In the genomic region with DNA sequence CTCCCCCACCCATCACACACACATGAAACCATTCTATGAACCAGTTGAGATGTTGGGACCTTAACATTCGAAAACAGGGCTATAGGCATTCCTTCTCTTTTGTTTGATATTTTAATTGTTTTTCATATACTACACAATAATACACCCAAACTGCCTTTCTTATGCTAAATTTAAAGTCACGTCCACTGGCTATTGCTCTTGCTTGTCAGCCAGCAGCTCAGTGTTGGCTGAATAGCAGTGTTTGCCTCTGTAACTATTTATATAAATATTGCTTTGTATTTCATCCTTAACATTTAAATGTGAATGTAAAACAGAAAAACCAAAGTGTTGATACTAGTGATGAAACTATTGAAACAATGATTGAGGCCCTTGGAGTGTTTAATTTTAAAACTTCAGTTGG, we compare ENCODE assay signal across 36 cellular contexts.
"Had no signal": no experiment of that assay in that cellular context is flagged by ENCODE, and none has a peak within 500 bp of the region (broad histone marks: within the 10 kb centered on the region; RNA-seq: fewer than 3 reads in every experiment).

No MANE protein-coding gene starts in this region.

- DNase-seq: activated effector memory CD4-positive, alpha-beta T cell treated with anti-CD3 and anti-CD28 coated beads, Interleukin-2, amount 50 U/mL, for 16 hours; activated effector memory CD4-positive, alpha-beta T cell treated with Interleukin-2 at 50 U/mL for 16 hours; activated gamma-delta T cell; activated gamma-delta T cell treated with Interleukin-2 at 50 U/mL for 16 hours; activated naive CD4-positive, alpha-beta T cell; activated naive CD4-positive, alpha-beta T cell treated with anti-CD3 and anti-CD28 coated beads for 36 hours; activated naive CD4-positive, alpha-beta T cell treated with anti-CD3 and anti-CD28 coated beads, Interleukin-2, amount 10 ng/mL, durations not matched to agents 7 days and 5 days; activated naive CD4-positive, alpha-beta T cell treated with anti-CD3 and anti-CD28 coated beads, Interleukin-2, amount 50 U/mL, for 16 hours; activated naive CD4-positive, alpha-beta T cell treated with Interleukin-2 at 50 U/mL for 16 hours; activated naive CD8-positive, alpha-beta T cell treated with anti-CD3 and anti-CD28 coated beads for 36 hours; activated naive CD8-positive, alpha-beta T cell treated with anti-CD3 and anti-CD28 coated beads, Interleukin-2, amount 10 ng/mL, durations not matched to agents 7 days and 5 days; activated naive CD8-positive, alpha-beta T cell treated with anti-CD3 and anti-CD28 coated beads, Interleukin-2, amount 50 U/mL, for 24 hours; activated T-cell treated with anti-CD3 and anti-CD28 coated beads, Interleukin-2, amount 50 U/mL, for 24 hours; activated T-cell treated with anti-CD3 and anti-CD28 coated beads, Interleukin-2, amount 50 U/mL, for 4 hours; activated T-cell treated with anti-CD3 and anti-CD28 coated beads, Interleukin-2, amount 50 U/mL, for 48 hours; activated T-cell treated with anti-CD3 and anti-CD28 coated beads, Interleukin-2, amount 50 U/mL, for 72 hours; adrenal gland; amniotic stem cell; amygdala; anterior cingulate cortex; aorta; body of pancreas; brain microvascular endothelial cell; central memory CD4-positive, alpha-beta T cell; cerebellar nuclear complex had no signal

- H3K4me3 Mint-ChIP-seq: activated naive CD4-positive, alpha-beta T cell treated with anti-CD3 and anti-CD28 coated beads for 36 hours; activated naive CD4-positive, alpha-beta T cell treated with anti-CD3 and anti-CD28 coated beads, Interleukin-2, amount 10 ng/mL, durations not matched to agents 7 days and 5 days; activated naive CD4-positive, alpha-beta T cell treated with anti-CD3 and anti-CD28 coated beads, Interleukin-2, amount 50 U/mL, for 24 hours; activated naive CD8-positive, alpha-beta T cell; activated naive CD8-positive, alpha-beta T cell treated with anti-CD3 and anti-CD28 coated beads for 36 hours; activated naive CD8-positive, alpha-beta T cell treated with anti-CD3 and anti-CD28 coated beads, Interleukin-2, amount 10 ng/mL, durations not matched to agents 7 days and 5 days; activated naive CD8-positive, alpha-beta T cell treated with anti-CD3 and anti-CD28 coated beads, Interleukin-2, amount 50 U/mL, for 24 hours; activated T-cell treated with anti-CD3 and anti-CD28 coated beads, Interleukin-2, amount 50 U/mL, for 24 hours; activated T-cell treated with anti-CD3 and anti-CD28 coated beads, Interleukin-2, amount 50 U/mL, for 4 hours; activated T-cell treated with anti-CD3 and anti-CD28 coated beads, Interleukin-2, amount 50 U/mL, for 72 hours; activated T-helper 1 cell treated with anti-CD3 and anti-CD28 coated beads, Interleukin-12 subunit alpha, Interleukin-12 subunit beta, Interleukin-2, Interleukin-4 antibody, amounts not matched to agents 30 ng/mL and 10 ng/mL and 1 ng/mL, durations not matched to agents 14 hours and 24 hours and 36 hours; activated T-helper 17 cell treated with anti-CD3 and anti-CD28 coated beads, Interleukin-2, amount 50 U/mL, for 72 hours; brain; central memory CD8-positive, alpha-beta T cell had no signal

- H3K4me1 ChIP-seq: adrenal gland, ascending aorta, body of pancreas, breast epithelium had no signal

- H3K36me3 ChIP-seq: adrenal gland, ascending aorta, brain microvascular endothelial cell, breast epithelium, cardiac muscle cell had no signal

- H3K27me3 Mint-ChIP-seq: activated naive CD4-positive, alpha-beta T cell treated with anti-CD3 and anti-CD28 coated beads, Interleukin-2, amount 10 ng/mL, durations not matched to agents 7 days and 5 days; activated naive CD8-positive, alpha-beta T cell treated with anti-CD3 and anti-CD28 coated beads for 36 hours; activated naive CD8-positive, alpha-beta T cell treated with anti-CD3 and anti-CD28 coated beads, Interleukin-2, amount 50 U/mL, for 24 hours; activated T-cell treated with anti-CD3 and anti-CD28 coated beads, Interleukin-2, amount 50 U/mL, for 24 hours; brain; central memory CD8-positive, alpha-beta T cell had no signal

- H3K27ac Mint-ChIP-seq: activated naive CD4-positive, alpha-beta T cell treated with anti-CD3 and anti-CD28 coated beads for 36 hours; activated naive CD4-positive, alpha-beta T cell treated with anti-CD3 and anti-CD28 coated beads, Interleukin-2, amount 10 ng/mL, durations not matched to agents 7 days and 5 days; activated naive CD4-positive, alpha-beta T cell treated with anti-CD3 and anti-CD28 coated beads, Interleukin-2, amount 50 U/mL, for 24 hours; activated naive CD4-positive, alpha-beta T cell treated with anti-CD3 and anti-CD28 coated beads, Interleukin-2, amount 50 U/mL, for 72 hours; activated naive CD8-positive, alpha-beta T cell; activated naive CD8-positive, alpha-beta T cell treated with anti-CD3 and anti-CD28 coated beads for 36 hours; activated naive CD8-positive, alpha-beta T cell treated with anti-CD3 and anti-CD28 coated beads, Interleukin-2, amount 10 ng/mL, durations not matched to agents 7 days and 5 days; activated naive CD8-positive, alpha-beta T cell treated with anti-CD3 and anti-CD28 coated beads, Interleukin-2, amount 50 U/mL, for 24 hours; activated T-cell treated with anti-CD3 and anti-CD28 coated beads, Interleukin-2, amount 50 U/mL, for 24 hours; activated T-cell treated with anti-CD3 and anti-CD28 coated beads, Interleukin-2, amount 50 U/mL, for 72 hours; activated T-helper 1 cell treated with anti-CD3 and anti-CD28 coated beads, Interleukin-12 subunit alpha, Interleukin-12 subunit beta, Interleukin-2, Interleukin-4 antibody, amounts not matched to agents 30 ng/mL and 10 ng/mL and 1 ng/mL, durations not matched to agents 14 hours and 24 hours and 36 hours; activated T-helper 17 cell treated with anti-CD3 and anti-CD28 coated beads, Interleukin-2, amount 50 U/mL, for 72 hours; activated T-helper 2 cell treated with anti-CD3 and anti-CD28 coated beads, Interferon-gamma antibody, Interleukin-2, Interleukin-4, amounts not matched to agents 10 μg/mL and 5 μg/mL and 100 μg/mL, durations not matched to agents 14 hours and 24 hours and 36 hours had no signal

- H3K27me3 ChIP-seq: adrenal gland, ascending aorta, body of pancreas, brain microvascular endothelial cell, breast epithelium, cardiac muscle cell had no signal

- H3K4me1 Mint-ChIP-seq: activated naive CD4-positive, alpha-beta T cell treated with anti-CD3 and anti-CD28 coated beads, Interleukin-2, amount 10 ng/mL, durations not matched to agents 7 days and 5 days; activated naive CD4-positive, alpha-beta T cell treated with anti-CD3 and anti-CD28 coated beads, Interleukin-2, amount 50 U/mL, for 24 hours; activated naive CD8-positive, alpha-beta T cell treated with anti-CD3 and anti-CD28 coated beads for 36 hours; activated naive CD8-positive, alpha-beta T cell treated with anti-CD3 and anti-CD28 coated beads, Interleukin-2, amount 10 ng/mL, durations not matched to agents 7 days and 5 days; activated naive CD8-positive, alpha-beta T cell treated with anti-CD3 and anti-CD28 coated beads, Interleukin-2, amount 50 U/mL, for 24 hours; activated T-helper 17 cell treated with anti-CD3 and anti-CD28 coated beads, Interleukin-2, amount 50 U/mL, for 72 hours; central memory CD8-positive, alpha-beta T cell had no signal

- H3K9me3 Mint-ChIP-seq: activated naive CD4-positive, alpha-beta T cell treated with anti-CD3 and anti-CD28 coated beads, Interleukin-2, amount 10 ng/mL, durations not matched to agents 7 days and 5 days; activated naive CD8-positive, alpha-beta T cell treated with anti-CD3 and anti-CD28 coated beads for 36 hours; activated T-cell treated with anti-CD3 and anti-CD28 coated beads, Interleukin-2, amount 50 U/mL, for 24 hours; activated T-cell treated with anti-CD3 and anti-CD28 coated beads, Interleukin-2, amount 50 U/mL, for 4 hours; activated T-helper 1 cell treated with anti-CD3 and anti-CD28 coated beads, Interleukin-12 subunit alpha, Interleukin-12 subunit beta, Interleukin-2, Interleukin-4 antibody, amounts not matched to agents 30 ng/mL and 10 ng/mL and 1 ng/mL, durations not matched to agents 14 hours and 24 hours and 36 hours; activated T-helper 17 cell treated with anti-CD3 and anti-CD28 coated beads, Interleukin-2, amount 50 U/mL, for 72 hours; activated T-helper 2 cell treated with anti-CD3 and anti-CD28 coated beads, Interferon-gamma antibody, Interleukin-2, Interleukin-4, amounts not matched to agents 10 μg/mL and 5 μg/mL and 100 μg/mL, durations not matched to agents 14 hours and 24 hours and 36 hours had no signal

- ATAC-seq: activated naive CD4-positive, alpha-beta T cell treated with anti-CD3 and anti-CD28 coated beads, Interleukin-2, amount 50 U/mL, for 72 hours; activated naive CD8-positive, alpha-beta T cell treated with anti-CD3 and anti-CD28 coated beads, Interleukin-2, amount 50 U/mL, for 24 hours; activated T-cell treated with anti-CD3 and anti-CD28 coated beads, Interleukin-2, amount 50 U/mL, for 4 hours; activated T-cell treated with anti-CD3 and anti-CD28 coated beads, Interleukin-2, amount 50 U/mL, for 72 hours; activated T-helper 17 cell treated with anti-CD3 and anti-CD28 coated beads, Interleukin-2, amount 50 U/mL, for 72 hours; body of pancreas had no signal

- H3K9me3 ChIP-seq: adrenal gland, ascending aorta, body of pancreas had no signal

- H3K36me3 Mint-ChIP-seq: activated naive CD4-positive, alpha-beta T cell treated with anti-CD3 and anti-CD28 coated beads, Interleukin-2, amount 10 ng/mL, durations not matched to agents 7 days and 5 days; activated naive CD8-positive, alpha-beta T cell treated with anti-CD3 and anti-CD28 coated beads for 36 hours; activated naive CD8-positive, alpha-beta T cell treated with anti-CD3 and anti-CD28 coated beads, Interleukin-2, amount 10 ng/mL, durations not matched to agents 7 days and 5 days; brain had no signal

- H3K4me3 ChIP-seq: adrenal gland, ascending aorta, body of pancreas, breast epithelium, cardiac muscle cell had no signal

- H3K27ac ChIP-seq: adrenal gland, ascending aorta, body of pancreas, brain microvascular endothelial cell, breast epithelium, cardiac muscle cell had no signal
